Comparison of ENCODE assay signal across 17 cellular contexts in genomic region chr17:67759355-67760171, GRCh38. TPM values are rescaled to one million over a fixed set of nuclear protein-coding genes. Genes with fewer than 3 reads are reported as not detected.
DNase-seq lines count a peak whose midpoint lies in the region; ATAC-seq, FAIRE-seq and TF ChIP-seq lines count a peak whose summit lies in the region.
"Had no signal": no experiment of that assay in that cellular context is flagged by ENCODE, and none has a peak within 500 bp of the region (broad histone marks: within the 10 kb centered on the region; RNA-seq: fewer than 3 reads in every experiment).

No MANE protein-coding gene starts in this region.

- no peak overlapping the region for H2AFZ ChIP-seq in HepG2 (ENCODE audit: low read length)

- H3K27ac Mint-ChIP-seq in endodermal cell: no peak overlapping the region

- no peak overlapping the region for H3K4me3 Mint-ChIP-seq in endodermal cell
- H3K4me3 Mint-ChIP-seq: IgD-negative memory B cell had no signal

- H3K79me2 ChIP-seq in HepG2 (ENCODE audit: insufficient read depth, low read length): no peaks in the 10 kb centered on the region

- intact Hi-C loops in HepG2 (cut with micrococcal nuclease; ENCODE audit: unreplicated experiment) (no loop called here), aorta (cut with DNase I) (no loop called here)

- peaks cover 16% of the 10 kb centered on the region for H3K36me3 Mint-ChIP-seq in endodermal cell (ENCODE audit: low read depth)

- H3K36me3 ChIP-seq in endodermal cell (ENCODE audit: control insufficient read depth, insufficient read depth, low read length): no peaks in the 10 kb centered on the region
- H3K36me3 ChIP-seq in HepG2 (replicated peaks in 1 of 2; ENCODE audit: control insufficient read depth in 1 of 2, insufficient read depth in 2 of 2, low read length in 2 of 2): peaks cover 0 to 2% of the 10 kb centered on the region in 2 experiments; a peak in 1 of 5 replicates
- H3K36me3 ChIP-seq in aorta (ENCODE audit: control insufficient read depth in 1 of 2, insufficient read depth in 2 of 2, low read length in 1 of 2): no peaks in the 10 kb centered on the region
- H3K36me3 ChIP-seq: cardiac muscle cell had no signal

- H3K9ac ChIP-seq in endodermal cell (ENCODE audit: extremely low read depth, low read length, poor library complexity, severe bottlenecking) (no peak overlapping the region), HepG2 (ENCODE audit: insufficient read depth, low read depth, low read length) (no peak overlapping the region)

- no peaks in the 10 kb centered on the region for H4K20me1 ChIP-seq in HepG2 (ENCODE audit: insufficient read depth, low read length)

- H3K27ac ChIP-seq in endodermal cell (ENCODE audit: low read depth, low read length): no peak overlapping the region
- H3K27ac ChIP-seq in HepG2 (ENCODE audit: extremely low read length, insufficient read depth, low read length): no peak overlapping the region
- no peak overlapping the region for H3K27ac ChIP-seq in aorta (ENCODE audit: low read depth in 1 of 2, low read length in 2 of 2)
- H3K27ac ChIP-seq: 22Rv1, cardiac muscle cell, foreskin keratinocyte had no signal

- no peak for TF ChIP-seq POLR2A in HepG2 (IDR thresholded peaks at IDR 0.05; ENCODE audit: insufficient read depth in 1 of 2, low read depth in 2 of 2, low read length in 2 of 2)

- TF ChIP-seq EP300 in HepG2 (IDR thresholded peaks at IDR 0.05; ENCODE audit: low read depth in 2 of 2, low read length in 2 of 2) (no peak), HepG2 (CRISPR knock-in tag; IDR thresholded peaks at IDR 0.05; ENCODE audit: borderline replicate concordance) (no peak)

- no peaks in the 10 kb centered on the region for H3K27me3 ChIP-seq in endodermal cell (ENCODE audit: control insufficient read depth, insufficient read depth, low read length, poor library complexity, severe bottlenecking)
- no peaks in the 10 kb centered on the region for H3K27me3 ChIP-seq in HepG2 (ENCODE audit: control insufficient read depth in 1 of 2, insufficient read depth in 2 of 2, low read length in 2 of 2)
- no peaks in the 10 kb centered on the region for H3K27me3 ChIP-seq in aorta (ENCODE audit: control insufficient read depth in 1 of 2, insufficient read depth in 2 of 2, low read length in 1 of 2)
- H3K27me3 ChIP-seq: cardiac muscle cell, foreskin keratinocyte had no signal

- ATAC-seq in HepG2 (peak; percentile 55; the same call in 2 of the 3 replicates), aorta (ENCODE audit: low FRiP score) (peak; percentile 70), GM19324 (IDR thresholded peaks at IDR 0.05; ENCODE audit: low FRiP score, unreplicated experiment) (no peak)
- ATAC-seq: foreskin keratinocyte, PC-3 had no signal

- H3K4me3 ChIP-seq in endodermal cell (ENCODE audit: low read length) (no peak overlapping the region), HepG2 (replicated peaks in 1 of 3; ENCODE audit: insufficient read depth in 1 of 3, low read depth in 2 of 3, low read length in 3 of 3) (no peak overlapping the region), aorta (ENCODE audit: low read length in 2 of 2) (no peak overlapping the region)
- H3K4me3 ChIP-seq: cardiac muscle cell had no signal

- TF ChIP-seq CTCF in endodermal cell (conservative IDR thresholded peaks at IDR 0.05) (no peak), HepG2 (CRISPR knock-in tag; IDR thresholded peaks at IDR 0.05) (no peak)

- DNase-seq in NCI-H82 (lab: John Stamatoyannopoulos, UW) (peak; percentile 50), NCI-H82 treated with DMSO at 0.1 percent for 48 hours (lab: John Stamatoyannopoulos, UW; ENCODE audit: unreplicated experiment) (no peak), endodermal cell (peak; percentile 53), HepG2 (ENCODE audit: low spot score) (no peak), aorta (peak in 1 of 2 donors; percentile 57), NCI-H2107 treated with DMSO at 0.1 percent for 48 hours (lab: John Stamatoyannopoulos, UW; ENCODE audit: unreplicated experiment) (no peak), HK-2 (ENCODE audit: unreplicated experiment) (no peak)
- DNase-seq: DMS79 treated with DMSO at 0.1 percent for 48 hours, foreskin keratinocyte, NCI-H2081, PC-3 had no signal

- H3K4me1 Mint-ChIP-seq in endodermal cell: peaks cover 7% of the 10 kb centered on the region

- peaks cover 20% of the 10 kb centered on the region for H3K9me3 Mint-ChIP-seq in endodermal cell
- H3K9me3 Mint-ChIP-seq: IgD-negative memory B cell had no signal

- H3K4me2 ChIP-seq in HepG2 (ENCODE audit: low read depth, low read length): no peak overlapping the region

- in situ Hi-C loops in HepG2 (cut with HindIII; ENCODE audit: extremely low pct_ligation_motif_present, low pct_unique_long_range_greater_than_20kb): no loop called here

- H3K4me1 ChIP-seq in endodermal cell (ENCODE audit: control insufficient read depth, insufficient read depth, low read length) (no peaks in the 10 kb centered on the region), HepG2 (ENCODE audit: insufficient read depth, low read length) (no peaks in the 10 kb centered on the region), aorta (ENCODE audit: control insufficient read depth in 1 of 2, insufficient read depth in 2 of 2, low read length in 2 of 2) (no peaks in the 10 kb centered on the region)
- H3K4me1 ChIP-seq: foreskin keratinocyte had no signal

- POLR2A ChIA-PET in HepG2 (lab: Yijun Ruan, JAX): no interaction called here

- FAIRE-seq in HepG2 (lab: Jason Lieb, UNC): no peak
- FAIRE-seq: GM18507, TTC549 had no signal

- 83 to 88% methylated on average over 8 to 11 of the region's 11 CpGs for WGBS in endodermal cell (ENCODE audit: insufficient coverage in 1 of 2, insufficient read length in 1 of 2), 2 experiments
- WGBS in HepG2 (ENCODE audit: low lambda C conversion rate): 61% methylated on average over 11 of the region's 11 CpGs
- 50 to 58% methylated on average over 11 of the region's 11 CpGs for WGBS in aorta, 2 donors

- H3K9me3 ChIP-seq in endodermal cell (ENCODE audit: control insufficient read depth, low read length) (peaks cover 29% of the 10 kb centered on the region), HepG2 (ENCODE audit: low read length) (no peaks in the 10 kb centered on the region), aorta (ENCODE audit: control insufficient read depth, low read length) (no peaks in the 10 kb centered on the region)

- CTCF ChIA-PET in HepG2 (lab: Yijun Ruan, JAX; ENCODE audit: low intra/inter-chr PET ratio, low total read pairs): no interaction called here

- no TSS peak for BruUV-seq in HepG2 (replicated peaks; lab: Mats Ljungman, UMichigan)

- no peak for TF ChIP-seq RAD21 in HepG2 (CRISPR knock-in tag; IDR thresholded peaks at IDR 0.05)

- no peaks in the 10 kb centered on the region for H3K27me3 Mint-ChIP-seq in endodermal cell (ENCODE audit: insufficient read depth)
- H3K27me3 Mint-ChIP-seq: IgD-negative memory B cell had no signal

TF ChIP-seq in HepG2, 621 proteins besides CTCF, POLR2A, EP300 and RAD21:
- TF ChIP-seq DMAP1 (CRISPR knock-in tag; IDR thresholded peaks at IDR 0.05) (no peak), ZNF644 (CRISPR knock-in tag; IDR thresholded peaks at IDR 0.05; ENCODE audit: low read depth) (no peak), ELK4 (CRISPR knock-in tag; IDR thresholded peaks at IDR 0.05; ENCODE audit: borderline replicate concordance) (no peak)

RNA-seq across cellular contexts. Expression of gene NOL11, which starts 41.8 kb away (rescaled TPM):
- total RNA-seq in endodermal cell (10 to 100 TPM; 48.3 to 60.7 TPM), HepG2 (2016; rRNA removed; fragmentation: Illumina TruSeq; extraction: Trizol) (124 and 187 TPM in 2 replicates), aorta (10 to 100 TPM; 27.5 to 32.0 TPM)
- 61.8 TPM for polyA plus RNA-seq in endodermal cell (2013, experiment 1 of 2)
- polyA plus RNA-seq in endodermal cell (2013, experiment 2 of 2): 55.2 TPM
- total RNA-seq in HepG2 (2016; cell fraction: cytosol; rRNA removed; fragmentation: Illumina TruSeq; extraction: Trizol; ENCODE audit: low read depth): 13.5 and 17.7 TPM in 2 replicates
- total RNA-seq in HepG2 (2016; cell fraction: insoluble cytoplasmic fraction; rRNA removed; fragmentation: Illumina TruSeq; extraction: Trizol): 119 and 181 TPM in 2 replicates
- 41.0 and 49.3 TPM in 2 replicates for total RNA-seq in HepG2 (2016; cell fraction: membrane; rRNA removed; fragmentation: Illumina TruSeq; extraction: Trizol)
- total RNA-seq in HepG2 (2016; cell fraction: nucleus; rRNA removed; fragmentation: Illumina TruSeq; extraction: Trizol): 110 and 111 TPM in 2 replicates
- polyA plus RNA-seq in HepG2 (2011; rRNA removed) (33.5 and 45.8 TPM in 2 replicates), aorta (10 to 100 TPM in 1 of 2 donors, 1 to 10 TPM in 1; 6.1 to 17.2 TPM)
- 14.8 and 21.3 TPM in 2 replicates for polyA plus RNA-seq in HepG2 (2011; cell fraction: cytosol; rRNA removed)
- polyA plus RNA-seq in HepG2 (2011; cell fraction: nucleus; rRNA removed): 25.9 and 30.0 TPM in 2 replicates
- 44.1 and 58.2 TPM in 2 replicates for polyA plus RNA-seq in HepG2 (2012)
- polyA plus RNA-seq in HepG2 (2016; cell fraction: cytosol; fragmentation: Illumina TruSeq; extraction: Trizol; ENCODE audit: low read depth): 5.1 and 6.9 TPM in 2 replicates
- polyA plus RNA-seq in HepG2 (2016; cell fraction: insoluble cytoplasmic fraction; fragmentation: Illumina TruSeq; extraction: Trizol; ENCODE audit: low read depth): 140 and 158 TPM in 2 replicates
- polyA plus RNA-seq in HepG2 (2016; cell fraction: membrane; fragmentation: Illumina TruSeq; extraction: Trizol; ENCODE audit: low read depth): 20.6 and 22.8 TPM in 2 replicates
- 143 and 159 TPM in 2 replicates for polyA plus RNA-seq in HepG2 (2016; cell fraction: nucleus; fragmentation: Illumina TruSeq; extraction: Trizol; ENCODE audit: insufficient read depth, low read depth)
- 28.1 and 48.6 TPM in 2 replicates for polyA minus RNA-seq in HepG2 (2011; rRNA and poly(A)+ RNA removed; ENCODE audit: low replicate concordance)
- polyA minus RNA-seq in HepG2 (2011; cell fraction: cytosol; rRNA and poly(A)+ RNA removed): 80.5 and 83.1 TPM in 2 replicates
- polyA minus RNA-seq in HepG2 (2011; cell fraction: nucleus; rRNA and poly(A)+ RNA removed): 134 and 139 TPM in 2 replicates

Comparison
In these comparisons a context has a peak if more than half of its experiments do, and no peak if none do; other contexts are left out.
1. DNase-seq: peak in NCI-H82 (single experiment) and endodermal cell (single experiment); none in NCI-H82 treated with DMSO at 0.1 percent for 48 hours (single experiment), HepG2 (single experiment), NCI-H2107 treated with DMSO at 0.1 percent for 48 hours (single experiment) and HK-2 (single experiment).